11 cellular contexts compared by ENCODE assay signal in the genomic region with DNA sequence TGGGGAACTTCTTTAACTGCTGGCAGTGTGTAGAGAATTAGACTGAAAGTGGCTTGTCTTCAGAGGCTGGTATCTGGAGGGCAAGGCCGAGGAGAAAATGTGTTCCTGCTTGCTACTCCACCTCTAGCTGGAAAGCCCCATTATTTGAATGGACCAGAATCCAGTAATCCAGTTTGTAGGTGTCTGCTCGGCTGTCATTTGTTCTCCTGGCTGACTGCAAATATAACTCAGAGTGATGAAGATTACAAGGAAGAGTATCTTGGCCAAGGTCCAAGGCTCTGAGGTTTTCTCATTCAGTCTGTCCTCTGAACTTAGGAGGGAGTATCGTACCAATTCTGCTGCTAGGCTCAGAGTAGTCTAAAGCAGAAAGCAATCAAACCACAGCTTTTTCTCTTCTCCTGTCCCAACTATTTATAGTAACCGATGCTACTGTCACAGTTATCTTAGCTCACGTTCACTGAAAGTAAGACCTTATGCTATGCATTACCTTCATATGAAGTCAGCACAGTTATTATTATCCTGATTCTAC.
A peak's percentile ranks its signal among the peaks of the same experiment; 100 is the strongest.
DNase-seq lines count a peak whose midpoint lies in the region; ATAC-seq and TF ChIP-seq lines count a peak whose summit lies in the region.
"Had no signal": no experiment of that assay in that cellular context is flagged by ENCODE, and none has a peak within 500 bp of the region (broad histone marks: within the 10 kb centered on the region; RNA-seq: fewer than 3 reads in every experiment).

No MANE protein-coding gene starts in this region.

- no peak for TF ChIP-seq POLR2A in thyroid gland (IDR thresholded peaks at IDR 0.05)

- intact Hi-C loops in dorsolateral prefrontal cortex (cut with DNase I) (no loop called here), thyroid gland (cut with DNase I) (no loop called here)

- no peak overlapping the region for H3K4me3 ChIP-seq in dorsolateral prefrontal cortex
- H3K4me3 ChIP-seq in thyroid gland (replicated peaks in 1 of 3) = no peak overlapping the region

- peaks cover 22% of the 10 kb centered on the region for H3K4me1 Mint-ChIP-seq in stimulated activated naive CD8-positive, alpha-beta T cell treated with anti-CD3 and anti-CD28 coated beads, Interleukin-15, amount 100 ng/mL, for 72 hours

- no peaks in the 10 kb centered on the region for H3K4me1 ChIP-seq in thyroid gland

- no peaks in the 10 kb centered on the region for H3K9me3 ChIP-seq in thyroid gland

- no peak overlapping the region for H3K27ac Mint-ChIP-seq in stimulated activated naive CD8-positive, alpha-beta T cell treated with anti-CD3 and anti-CD28 coated beads, Interleukin-15, amount 100 ng/mL, for 72 hours

- ATAC-seq in GM18519 (IDR thresholded peaks at IDR 0.05; ENCODE audit: low FRiP score, unreplicated experiment) (peak; percentile 90), GM21447 (IDR thresholded peaks at IDR 0.05; ENCODE audit: unreplicated experiment) (peak; percentile 90), HG03432 (IDR thresholded peaks at IDR 0.05; ENCODE audit: unreplicated experiment) (peak; percentile 91)
- ATAC-seq in stimulated activated naive CD8-positive, alpha-beta T cell treated with anti-CD3 and anti-CD28 coated beads, Interleukin-15, amount 100 ng/mL, for 72 hours = no peak
- ATAC-seq: Panc1, right cardiac atrium had no signal

- TF ChIP-seq CTCF in dorsolateral prefrontal cortex (IDR thresholded peaks at IDR 0.05 in 54 of 56, conservative IDR thresholded peaks at IDR 0.05 in 2 of 56; ENCODE audit: low read depth in 1 of 56, partially characterized antibody in 56 of 56) (no peak), thyroid gland (IDR thresholded peaks at IDR 0.05) (no peak)

- no peaks in the 10 kb centered on the region for H3K36me3 ChIP-seq in thyroid gland

- 73 to 86% methylated on average over 5 of the region's 5 CpGs for WGBS in thyroid gland, 2 donors

- H3K27me3 ChIP-seq in dorsolateral prefrontal cortex (no peaks in the 10 kb centered on the region), thyroid gland (no peaks in the 10 kb centered on the region)

- H3K27ac ChIP-seq in dorsolateral prefrontal cortex = no peak overlapping the region
- H3K27ac ChIP-seq in thyroid gland = no peak overlapping the region

- DNase-seq in fibroblast of peridontal ligament (ENCODE audit: extremely low read depth) (peak; percentile 38), dorsolateral prefrontal cortex (no peak), activated T-cell treated with anti-CD3 and anti-CD28 coated beads for 4 hours (no peak), thyroid gland (no peak)
- DNase-seq in stimulated activated naive CD8-positive, alpha-beta T cell treated with anti-CD3 and anti-CD28 coated beads, Interleukin-15, amount 100 ng/mL, for 72 hours = no peak
- DNase-seq: activated naive CD4-positive, alpha-beta T cell; right cardiac atrium had no signal

- H3K27me3 Mint-ChIP-seq in stimulated activated naive CD8-positive, alpha-beta T cell treated with anti-CD3 and anti-CD28 coated beads, Interleukin-15, amount 100 ng/mL, for 72 hours = peaks cover 35% of the 10 kb centered on the region

- H3K9me3 Mint-ChIP-seq in stimulated activated naive CD8-positive, alpha-beta T cell treated with anti-CD3 and anti-CD28 coated beads, Interleukin-15, amount 100 ng/mL, for 72 hours = peaks cover 0 to 8% of the 10 kb centered on the region in 2 donors

- H3K4me3 Mint-ChIP-seq in stimulated activated naive CD8-positive, alpha-beta T cell treated with anti-CD3 and anti-CD28 coated beads, Interleukin-15, amount 100 ng/mL, for 72 hours = no peak overlapping the region
